ENCODE assay signal across 25 cellular contexts in genomic region chr12:67618303-67618702, GRCh38.
"Had no signal": no experiment of that assay in that cellular context is flagged by ENCODE, and none has a peak within 500 bp of the region (broad histone marks: within the 10 kb centered on the region; RNA-seq: fewer than 3 reads in every experiment).

No MANE protein-coding gene starts in this region.

- H3K9me3 Mint-ChIP-seq: activated T-cell treated with anti-CD3 and anti-CD28 coated beads, Interleukin-2, amount 50 U/mL, for 72 hours; central memory CD8-positive, alpha-beta T cell; dendritic cell treated with granulocyte-macrophage colony-stimulating factor and Interleukin-4, amounts not matched to agents 40 ng/mL and 50 ng/mL, for 4 days; mesothelial cell of epicardium; type B pancreatic cell had no signal

- ATAC-seq: activated naive CD4-positive, alpha-beta T cell treated with anti-CD3 and anti-CD28 coated beads, Interleukin-2, amount 50 U/mL, for 72 hours; activated T-cell treated with anti-CD3 and anti-CD28 coated beads, Interleukin-2, amount 50 U/mL, for 72 hours; foreskin keratinocyte; heart right ventricle; left lung; lower lobe of right lung; naive thymus-derived CD4-positive, alpha-beta T cell; pancreas; stimulated activated naive CD8-positive, alpha-beta T cell treated with anti-CD3 and anti-CD28 coated beads, Interleukin-15, amount 100 ng/mL, for 72 hours had no signal

- DNase-seq: activated CD4-positive, alpha-beta T cell treated with anti-CD3 and anti-CD28 coated beads for 4 hours; activated CD4-positive, alpha-beta T cell treated with anti-CD3 and anti-CD28 coated beads, Interleukin-2, amount 50 U/mL, for 4 hours; activated naive CD4-positive, alpha-beta T cell; activated T-cell treated with anti-CD3 and anti-CD28 coated beads for 4 hours; activated T-cell treated with anti-CD3 and anti-CD28 coated beads, Interleukin-2, amount 50 U/mL, for 72 hours; foreskin keratinocyte; heart right ventricle; left lung; lower lobe of right lung; naive thymus-derived CD4-positive, alpha-beta T cell; nucleus accumbens; pancreas; spleen; stimulated activated naive CD8-positive, alpha-beta T cell treated with anti-CD3 and anti-CD28 coated beads, Interleukin-15, amount 100 ng/mL, for 72 hours; substantia nigra had no signal

- H3K4me3 Mint-ChIP-seq: activated T-cell treated with anti-CD3 and anti-CD28 coated beads, Interleukin-2, amount 50 U/mL, for 72 hours; central memory CD8-positive, alpha-beta T cell; dendritic cell treated with granulocyte-macrophage colony-stimulating factor and Interleukin-4, amounts not matched to agents 40 ng/mL and 50 ng/mL, for 4 days; mesothelial cell of epicardium; naive thymus-derived CD4-positive, alpha-beta T cell; stimulated activated naive CD8-positive, alpha-beta T cell treated with anti-CD3 and anti-CD28 coated beads, Interleukin-15, amount 100 ng/mL, for 72 hours; type B pancreatic cell had no signal

- H3K27ac Mint-ChIP-seq: activated T-cell treated with anti-CD3 and anti-CD28 coated beads, Interleukin-2, amount 50 U/mL, for 72 hours; dendritic cell treated with granulocyte-macrophage colony-stimulating factor and Interleukin-4, amounts not matched to agents 40 ng/mL and 50 ng/mL, for 4 days; type B pancreatic cell had no signal

- H3K27me3 ChIP-seq: breast epithelium, esophagus muscularis mucosa, heart right ventricle, left lung, pancreas, spleen, vagina had no signal

- H3K36me3 ChIP-seq: breast epithelium, esophagus muscularis mucosa, heart right ventricle, left lung, lower lobe of right lung, pancreas, prostate gland, spleen, vagina had no signal

- H3K4me3 ChIP-seq: breast epithelium, esophagus muscularis mucosa, heart right ventricle, left lung, lower lobe of right lung, pancreas, prostate gland, spleen, vagina had no signal

- H3K27ac ChIP-seq: breast epithelium, foreskin keratinocyte, left lung, lower lobe of right lung, pancreas, prostate gland, spleen, vagina had no signal

- H3K4me1 ChIP-seq: breast epithelium, foreskin keratinocyte, left lung, lower lobe of right lung, pancreas, prostate gland, vagina had no signal

- H3K9me3 ChIP-seq: breast epithelium, esophagus muscularis mucosa, heart right ventricle, left lung, lower lobe of right lung, pancreas, prostate gland, spleen, vagina had no signal

- H3K27me3 Mint-ChIP-seq: central memory CD8-positive, alpha-beta T cell; stimulated activated naive CD8-positive, alpha-beta T cell treated with anti-CD3 and anti-CD28 coated beads, Interleukin-15, amount 100 ng/mL, for 72 hours; type B pancreatic cell had no signal

- H3K36me3 Mint-ChIP-seq: activated naive CD4-positive, alpha-beta T cell treated with anti-CD3 and anti-CD28 coated beads, Interleukin-2, amount 50 U/mL, for 72 hours; mesothelial cell of epicardium; naive thymus-derived CD4-positive, alpha-beta T cell; type B pancreatic cell had no signal

- FAIRE-seq: islet of Langerhans, pancreas had no signal
